Comparison of ENCODE assay signal across 13 cellular contexts in the genomic region with DNA sequence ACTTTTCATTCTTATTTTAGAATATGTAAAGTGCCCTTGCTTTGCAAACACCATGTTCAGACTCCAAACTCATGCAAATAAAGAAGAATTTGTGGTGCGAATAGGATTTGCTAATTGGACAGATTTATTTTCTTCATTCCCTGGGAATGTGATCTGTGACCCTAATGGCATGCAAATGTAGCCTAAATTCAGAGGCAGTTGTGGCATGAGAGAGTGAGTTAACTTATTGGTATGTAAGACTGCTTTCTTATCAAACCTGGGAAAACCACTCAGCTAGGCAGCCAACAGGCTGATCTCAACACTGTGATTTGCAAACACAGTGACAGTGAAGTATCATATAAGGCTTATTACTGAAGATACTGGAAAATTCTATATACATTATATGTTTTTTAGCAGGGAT. TPM values are rescaled to one million over a fixed set of nuclear protein-coding genes. Genes with fewer than 3 reads are reported as not detected.
DNase-seq lines count a peak whose midpoint lies in the region; ATAC-seq and TF ChIP-seq lines count a peak whose summit lies in the region.
"Had no signal": no experiment of that assay in that cellular context is flagged by ENCODE, and none has a peak within 500 bp of the region (broad histone marks: within the 10 kb centered on the region; RNA-seq: fewer than 3 reads in every experiment).

No MANE protein-coding gene starts in this region.

- H3K27ac ChIP-seq in endodermal cell (ENCODE audit: low read depth, low read length) (no peak overlapping the region), lung (ENCODE audit: low read depth in 1 of 2, low read length in 1 of 2) (no peak overlapping the region)
- no peak overlapping the region for H3K27ac ChIP-seq in CD8-positive, alpha-beta memory T cell (ENCODE audit: low read depth, low read length)

- H3K27me3 ChIP-seq in endodermal cell (ENCODE audit: control insufficient read depth, insufficient read depth, low read length, poor library complexity, severe bottlenecking) (no peaks in the 10 kb centered on the region), lung (ENCODE audit: control insufficient read depth, insufficient read depth) (no peaks in the 10 kb centered on the region)
- no peaks in the 10 kb centered on the region for H3K27me3 ChIP-seq in CD8-positive, alpha-beta memory T cell (ENCODE audit: insufficient read depth, low read length, poor library complexity, severe bottlenecking)

- no peak overlapping the region for H3K27ac Mint-ChIP-seq in endodermal cell
- H3K27ac Mint-ChIP-seq in CD8-positive, alpha-beta memory T cell = no peak overlapping the region
- H3K27ac Mint-ChIP-seq: activated naive CD4-positive, alpha-beta T cell treated with anti-CD3 and anti-CD28 coated beads, Interleukin-2, amount 50 U/mL, for 72 hours; CD4-positive, alpha-beta T cell had no signal

- no peak overlapping the region for H3K9ac ChIP-seq in endodermal cell (ENCODE audit: extremely low read depth, low read length, poor library complexity, severe bottlenecking)

- peak; percentile 59 for ATAC-seq in lung (ENCODE audit: insufficient read depth, low FRiP score)
- no peak for ATAC-seq in HG03521 (IDR thresholded peaks at IDR 0.05; ENCODE audit: unreplicated experiment)
- no peak for ATAC-seq in GM18505 (IDR thresholded peaks at IDR 0.05; ENCODE audit: unreplicated experiment)
- ATAC-seq: activated naive CD4-positive, alpha-beta T cell treated with anti-CD3 and anti-CD28 coated beads, Interleukin-2, amount 50 U/mL, for 72 hours; stimulated activated naive CD8-positive, alpha-beta T cell treated with anti-CD3 and anti-CD28 coated beads, Interleukin-15, Interleukin-2, amounts not matched to agents 100 U/mL and 50 U/mL, for 24 hours had no signal

- no peaks in the 10 kb centered on the region for H3K27me3 Mint-ChIP-seq in endodermal cell (ENCODE audit: insufficient read depth)
- H3K27me3 Mint-ChIP-seq in CD8-positive, alpha-beta memory T cell = no peaks in the 10 kb centered on the region
- H3K27me3 Mint-ChIP-seq: CD4-positive, alpha-beta T cell had no signal

- WGBS in endodermal cell (ENCODE audit: insufficient coverage in 1 of 2, insufficient read length in 1 of 2), 2 experiments = 74 to 75% methylated on average over 1 of the region's 1 CpG
- 66 to 81% methylated on average over 1 of the region's 1 CpG for WGBS in lung, 2 donors

- no peaks in the 10 kb centered on the region for H3K36me3 Mint-ChIP-seq in endodermal cell (ENCODE audit: low read depth)
- H3K36me3 Mint-ChIP-seq in CD8-positive, alpha-beta memory T cell = no peaks in the 10 kb centered on the region
- H3K36me3 Mint-ChIP-seq: activated naive CD4-positive, alpha-beta T cell treated with anti-CD3 and anti-CD28 coated beads, Interleukin-2, amount 50 U/mL, for 72 hours had no signal

- CTCF ChIA-PET in CD8-positive, alpha-beta memory T cell (lab: Charles Lee) = no interaction called here

- H3K9me3 ChIP-seq in endodermal cell (ENCODE audit: control insufficient read depth, low read length) = no peaks in the 10 kb centered on the region
- H3K9me3 ChIP-seq in lung (ENCODE audit: control insufficient read depth in 2 of 2, insufficient read depth in 1 of 2, low read length in 1 of 2) = no peaks in the 10 kb centered on the region
- no peaks in the 10 kb centered on the region for H3K9me3 ChIP-seq in CD8-positive, alpha-beta memory T cell (ENCODE audit: low read length)

- POLR2A ChIA-PET in CD8-positive, alpha-beta memory T cell (lab: Charles Lee) = no interaction called here

- H3K4me1 ChIP-seq in endodermal cell (ENCODE audit: control insufficient read depth, insufficient read depth, low read length) (peaks cover 9% of the 10 kb centered on the region), lung (ENCODE audit: control insufficient read depth in 2 of 2, insufficient read depth in 2 of 2, low read length in 2 of 2) (peaks cover 0 to 25% of the 10 kb centered on the region in 2 donors)
- no peaks in the 10 kb centered on the region for H3K4me1 ChIP-seq in CD8-positive, alpha-beta memory T cell (ENCODE audit: insufficient read depth, low read length)

- H3K4me3 Mint-ChIP-seq in endodermal cell = no peak overlapping the region
- H3K4me3 Mint-ChIP-seq in CD8-positive, alpha-beta memory T cell = no peak overlapping the region
- H3K4me3 Mint-ChIP-seq: CD4-positive, alpha-beta T cell had no signal

- H3K4me1 Mint-ChIP-seq in endodermal cell = peaks cover 62% of the 10 kb centered on the region
- no peaks in the 10 kb centered on the region for H3K4me1 Mint-ChIP-seq in CD8-positive, alpha-beta memory T cell

- H3K36me3 ChIP-seq in endodermal cell (ENCODE audit: control insufficient read depth, insufficient read depth, low read length) (no peaks in the 10 kb centered on the region), lung (ENCODE audit: control insufficient read depth in 2 of 2, insufficient read depth in 2 of 2, low read length in 2 of 2) (no peaks in the 10 kb centered on the region)
- no peaks in the 10 kb centered on the region for H3K36me3 ChIP-seq in CD8-positive, alpha-beta memory T cell (ENCODE audit: insufficient read depth, low read length)

- no peak for TF ChIP-seq CTCF in AG10803 (conservative IDR thresholded peaks at IDR 0.05; ENCODE audit: low read length)
- TF ChIP-seq CTCF in endodermal cell (conservative IDR thresholded peaks at IDR 0.05) = no peak
- no peak for TF ChIP-seq CTCF in lung (IDR thresholded peaks at IDR 0.05; ENCODE audit: control extremely low read depth, extremely low read depth)

- DNase-seq in AG10803 (ENCODE audit: low read depth) = peak; percentile 99
- peak; percentile 91 for DNase-seq in M059J (ENCODE audit: low read depth)
- peak; percentile 63 for DNase-seq in endodermal cell
- no peak for DNase-seq in lung (ENCODE audit: low spot score)
- DNase-seq in CD8-positive, alpha-beta memory T cell = no peak
- no peak for DNase-seq in NCI-H2081 treated with DMSO at 0.1 percent for 48 hours (lab: John Stamatoyannopoulos, UW)
- DNase-seq: CD4-positive, alpha-beta T cell; NCI-H446 treated with DMSO at 0.1 percent for 48 hours; stimulated activated naive CD8-positive, alpha-beta T cell treated with anti-CD3 and anti-CD28 coated beads, Interleukin-15, Interleukin-2, amounts not matched to agents 100 U/mL and 50 U/mL, for 24 hours had no signal

- H3K4me3 ChIP-seq in AG10803 (ENCODE audit: low read length) = no peak overlapping the region
- no peak overlapping the region for H3K4me3 ChIP-seq in endodermal cell (ENCODE audit: low read length)
- no peak overlapping the region for H3K4me3 ChIP-seq in lung
- H3K4me3 ChIP-seq in CD8-positive, alpha-beta memory T cell (ENCODE audit: low read length) = no peak overlapping the region

- no peak for TF ChIP-seq POLR2A in GM18505 (IDR thresholded peaks at IDR 0.05; ENCODE audit: borderline replicate concordance, extremely low read depth, insufficient read depth, insufficient read length)

- H3K9me3 Mint-ChIP-seq in endodermal cell = no peaks in the 10 kb centered on the region
- H3K9me3 Mint-ChIP-seq in CD8-positive, alpha-beta memory T cell = peaks cover 0 to 9% (median 0%) of the 10 kb centered on the region in 5 donors
- H3K9me3 Mint-ChIP-seq: CD4-positive, alpha-beta T cell had no signal

RNA-seq across cellular contexts. Expression of a gene that starts 10.0 kb away (rescaled TPM):
- not detected in 2 replicates for total RNA-seq in M059J (2014; rRNA removed; shearing (Covaris generic))
- total RNA-seq in endodermal cell (not detected), lung (not detected)
- polyA plus RNA-seq in endodermal cell (2013, experiment 1 of 2) = not detected
- not detected for polyA plus RNA-seq in endodermal cell (2013, experiment 2 of 2)
- polyA plus RNA-seq in lung = not detected
- not detected for total RNA-seq in CD8-positive, alpha-beta memory T cell
- not detected for polyA plus RNA-seq in CD8-positive, alpha-beta memory T cell
- total RNA-seq: activated naive CD4-positive, alpha-beta T cell treated with anti-CD3 and anti-CD28 coated beads, Interleukin-2, amount 50 U/mL, for 72 hours; CD4-positive, alpha-beta T cell had no signal

RNA-seq across cellular contexts. Expression of a gene that starts 10.1 kb away (rescaled TPM):
- not detected in 2 replicates for total RNA-seq in M059J (2014; rRNA removed; shearing (Covaris generic))
- total RNA-seq in endodermal cell (not detected), lung (not detected)
- polyA plus RNA-seq in endodermal cell (2013, experiment 1 of 2) = not detected
- polyA plus RNA-seq in endodermal cell (2013, experiment 2 of 2) = not detected
- not detected for polyA plus RNA-seq in lung
- not detected for total RNA-seq in CD8-positive, alpha-beta memory T cell
- not detected for polyA plus RNA-seq in CD8-positive, alpha-beta memory T cell
- total RNA-seq: activated naive CD4-positive, alpha-beta T cell treated with anti-CD3 and anti-CD28 coated beads, Interleukin-2, amount 50 U/mL, for 72 hours; CD4-positive, alpha-beta T cell had no signal
- polyA plus RNA-seq: esophagus had no signal

Comparison
In these comparisons a context has a peak if more than half of its experiments do, and no peak if none do; other contexts are left out.
1. DNase-seq: peak in AG10803 (single experiment), M059J (single experiment) and endodermal cell (single experiment); none in lung (single experiment), CD8-positive, alpha-beta memory T cell (0 of 5) and NCI-H2081 treated with DMSO at 0.1 percent for 48 hours (single experiment).